Comparison of ENCODE assay signal across 8 cellular contexts in the genomic region with DNA sequence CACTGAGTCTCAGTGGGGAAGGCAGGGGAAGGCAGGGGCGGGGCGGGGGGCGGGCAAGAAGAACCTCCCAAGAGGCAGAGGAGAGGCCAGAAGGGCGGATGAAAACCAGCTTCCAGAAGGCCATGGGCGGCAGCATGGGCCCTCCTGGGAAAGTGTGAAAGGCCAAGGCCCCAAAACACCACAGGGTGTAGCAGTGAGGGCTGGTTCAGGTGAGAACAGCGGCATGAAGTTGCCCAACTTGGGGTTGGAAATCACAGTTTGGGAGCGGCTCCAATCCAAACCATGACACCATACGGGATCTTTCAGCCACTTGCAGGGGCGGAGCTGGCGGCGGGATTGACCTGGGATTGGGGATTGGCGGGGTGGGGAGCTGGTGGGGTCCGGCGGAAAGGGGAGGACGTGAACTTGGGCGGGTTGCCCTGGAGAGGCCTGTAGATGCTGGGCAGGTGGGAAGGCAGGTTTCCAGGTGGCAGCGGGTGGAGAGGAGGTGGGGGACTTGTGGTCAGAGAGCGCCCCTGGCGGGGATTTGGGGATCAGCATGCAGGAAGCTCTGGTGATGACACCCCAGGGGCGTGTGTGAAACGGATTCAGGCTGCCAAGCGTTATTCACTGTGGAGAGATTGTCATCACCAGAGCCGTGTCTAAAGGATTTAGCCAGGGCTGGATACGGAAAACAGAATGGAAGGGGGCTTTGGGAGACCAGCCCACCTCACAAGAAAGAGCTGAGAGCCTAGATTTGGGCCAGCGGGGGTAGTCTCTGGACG.
DNase-seq lines count a peak whose midpoint lies in the region; ATAC-seq and TF ChIP-seq lines count a peak whose summit lies in the region.

No MANE protein-coding gene starts in this region.

- H3K27ac ChIP-seq in trophoblast cell (ENCODE audit: low read depth, low read length) (no peak overlapping the region), upper lobe of left lung (no peak overlapping the region)

- H4K8ac ChIP-seq in trophoblast cell (ENCODE audit: low read depth, low read length): peak overlapping the region; percentile 61

- peaks cover 5% of the 10 kb centered on the region for H3K4me1 Mint-ChIP-seq in activated naive CD4-positive, alpha-beta T cell treated with anti-CD3 and anti-CD28 coated beads, Interleukin-2, amount 50 U/mL, for 24 hours
- peaks cover 7% of the 10 kb centered on the region for H3K4me1 Mint-ChIP-seq in glutamatergic neuron (ENCODE audit: low read depth, unreplicated experiment)

- H4K12ac ChIP-seq in trophoblast cell (ENCODE audit: low read depth, low read length): no peak overlapping the region

- H2BK12ac ChIP-seq in trophoblast cell (ENCODE audit: low read length): no peak overlapping the region

- peaks cover 13% of the 10 kb centered on the region for H3K27me3 ChIP-seq in trophoblast cell (ENCODE audit: insufficient read depth, low read length)
- peaks cover 0 to 5% (median 2%) of the 10 kb centered on the region in 4 donors for H3K27me3 ChIP-seq in upper lobe of left lung

- peak overlapping the region; percentile 94 for H3K4me3 Mint-ChIP-seq in activated naive CD4-positive, alpha-beta T cell treated with anti-CD3 and anti-CD28 coated beads, Interleukin-2, amount 50 U/mL, for 24 hours
- peak overlapping the region; percentile 90 for H3K4me3 Mint-ChIP-seq in glutamatergic neuron (ENCODE audit: unreplicated experiment)

- H3K79me1 ChIP-seq in trophoblast cell (ENCODE audit: low read length): peaks cover 7% of the 10 kb centered on the region

- H2BK120ac ChIP-seq in trophoblast cell (ENCODE audit: insufficient read depth, low read length, poor library complexity): no peak overlapping the region

- H3K4me2 ChIP-seq in trophoblast cell (ENCODE audit: low read length): peak overlapping the region; percentile 66

- no peak overlapping the region for H3K18ac ChIP-seq in trophoblast cell (ENCODE audit: low read length)

- H3K36me3 ChIP-seq in trophoblast cell (ENCODE audit: control insufficient read depth in 1 of 2, insufficient read depth in 2 of 2, low read length in 2 of 2) (peaks cover 3% of the 10 kb centered on the region in 2 experiments), upper lobe of left lung (peaks cover 0 to 52% (median 19%) of the 10 kb centered on the region in 4 donors)

- no peak overlapping the region for H3K14ac ChIP-seq in trophoblast cell (ENCODE audit: low read length)

- H3K36me3 Mint-ChIP-seq in activated naive CD4-positive, alpha-beta T cell treated with anti-CD3 and anti-CD28 coated beads, Interleukin-2, amount 50 U/mL, for 24 hours: no peaks in the 10 kb centered on the region
- H3K36me3 Mint-ChIP-seq in glutamatergic neuron (ENCODE audit: unreplicated experiment): no peaks in the 10 kb centered on the region

- H3K9ac ChIP-seq in trophoblast cell (ENCODE audit: low read length): no peak overlapping the region

- H3K4me1 ChIP-seq in trophoblast cell (ENCODE audit: control insufficient read depth in 1 of 2, insufficient read depth in 2 of 2, low read length in 2 of 2) (peaks cover 23 to 27% of the 10 kb centered on the region in 2 experiments), upper lobe of left lung (peaks cover 0 to 19% (median 5%) of the 10 kb centered on the region in 4 donors)

- no peak overlapping the region for H3K27ac Mint-ChIP-seq in activated naive CD4-positive, alpha-beta T cell treated with anti-CD3 and anti-CD28 coated beads, Interleukin-2, amount 50 U/mL, for 24 hours
- peak overlapping the region; percentile 89 for H3K27ac Mint-ChIP-seq in glutamatergic neuron (ENCODE audit: unreplicated experiment)

- H3K79me2 ChIP-seq in trophoblast cell (ENCODE audit: control insufficient read depth, insufficient read depth, low read length, poor library complexity): peaks cover 2% of the 10 kb centered on the region

- H2BK5ac ChIP-seq in trophoblast cell (ENCODE audit: low read depth, low read length, poor library complexity): no peak overlapping the region

- DNase-seq in activated gamma-delta T cell treated with Interleukin-2 at 50 U/mL for 16 hours (peak; percentile 60), activated gamma-delta T cell (lab: John Stamatoyannopoulos, UW) (no peak), SK-N-DZ (ENCODE audit: low spot score) (peak; percentile 91), glutamatergic neuron (peak; percentile 91), trophoblast cell (peak; percentile 46 to 76), upper lobe of left lung (peak in 1 of 2 donors; percentile 48)

- no CpG with 5 or more reads among the region's 26 CpGs for WGBS in trophoblast cell (ENCODE audit: extremely low coverage, insufficient coverage, insufficient read length)
- WGBS in upper lobe of left lung, 2 donors: 69 to 72% methylated on average over 26 of the region's 26 CpGs

- H2AK5ac ChIP-seq in trophoblast cell (ENCODE audit: low read length): no peak overlapping the region

- H4K91ac ChIP-seq in trophoblast cell (ENCODE audit: low read depth, low read length): peak overlapping the region; percentile 78

- no peak for TF ChIP-seq EP300 in upper lobe of left lung (IDR thresholded peaks at IDR 0.05)

- no peak overlapping the region for H2AFZ ChIP-seq in trophoblast cell (ENCODE audit: insufficient read depth, low read length, poor library complexity)

- peaks cover 25% of the 10 kb centered on the region for H3K27me3 Mint-ChIP-seq in activated naive CD4-positive, alpha-beta T cell treated with anti-CD3 and anti-CD28 coated beads, Interleukin-2, amount 50 U/mL, for 24 hours
- peaks cover 21% of the 10 kb centered on the region for H3K27me3 Mint-ChIP-seq in glutamatergic neuron (ENCODE audit: unreplicated experiment)

- peaks cover 3% of the 10 kb centered on the region for H3K9me3 ChIP-seq in trophoblast cell (ENCODE audit: insufficient read depth, low read depth, low read length)
- no peaks in the 10 kb centered on the region for H3K9me3 ChIP-seq in upper lobe of left lung

- H3K23ac ChIP-seq in trophoblast cell (ENCODE audit: low read length): no peak overlapping the region

- no peak overlapping the region for H3K4ac ChIP-seq in trophoblast cell (ENCODE audit: low read depth, low read length)

- TF ChIP-seq CTCF in glutamatergic neuron (IDR thresholded peaks at IDR 0.05; ENCODE audit: partially characterized antibody, unreplicated experiment): peak; percentile 90
- peak; percentile 36 to 56 (median 50) for TF ChIP-seq CTCF in upper lobe of left lung (IDR thresholded peaks at IDR 0.05)

- no peaks in the 10 kb centered on the region for H3K9me3 Mint-ChIP-seq in activated naive CD4-positive, alpha-beta T cell treated with anti-CD3 and anti-CD28 coated beads, Interleukin-2, amount 50 U/mL, for 24 hours
- peaks cover 14% of the 10 kb centered on the region for H3K9me3 Mint-ChIP-seq in glutamatergic neuron (ENCODE audit: unreplicated experiment)

- peak; percentile 69 to 74 for ATAC-seq in upper lobe of left lung (ENCODE audit: low FRiP score in 2 of 2)
- no peak for ATAC-seq in HG02840 (IDR thresholded peaks at IDR 0.05; ENCODE audit: low FRiP score, unreplicated experiment)

- H3K4me3 ChIP-seq in trophoblast cell (ENCODE audit: low read depth, low read length) (peak overlapping the region; percentile 54), upper lobe of left lung (peak overlapping the region in 3 of 4 donors; percentile 8 to 17 (median 9))

- no peak for TF ChIP-seq POLR2A in upper lobe of left lung (IDR thresholded peaks at IDR 0.05)
